Comparison of ENCODE assay signal across 18 cellular contexts in genomic region chr3:15452961-15453360, GRCh38.
"Had no signal": no experiment of that assay in that cellular context is flagged by ENCODE, and none has a peak within 500 bp of the region (broad histone marks: within the 10 kb centered on the region; RNA-seq: fewer than 3 reads in every experiment).

No MANE protein-coding gene starts in this region.

- DNase-seq: KBM-7, MV-4-11, NCI-H1092, NCI-H1105 treated with DMSO at 0.1 percent for 48 hours, NCI-H1417 treated with DMSO at 0.1 percent for 48 hours, NCI-H146, NCI-H1694 treated with DMSO at 0.1 percent for 48 hours, NCI-H1930, NCI-H2081, NCI-H2107, NCI-H2227 treated with DMSO at 0.1 percent for 48 hours, NCI-H524, NCI-H526 treated with DMSO at 0.1 percent for 48 hours, NCI-H748 treated with DMSO at 0.1 percent for 48 hours, PC-3, SHP77, SK-N-SH had no signal

- ATAC-seq: Panc1, PC-3 had no signal
